ENCODE assay signal across 13 cellular contexts in the genomic region with DNA sequence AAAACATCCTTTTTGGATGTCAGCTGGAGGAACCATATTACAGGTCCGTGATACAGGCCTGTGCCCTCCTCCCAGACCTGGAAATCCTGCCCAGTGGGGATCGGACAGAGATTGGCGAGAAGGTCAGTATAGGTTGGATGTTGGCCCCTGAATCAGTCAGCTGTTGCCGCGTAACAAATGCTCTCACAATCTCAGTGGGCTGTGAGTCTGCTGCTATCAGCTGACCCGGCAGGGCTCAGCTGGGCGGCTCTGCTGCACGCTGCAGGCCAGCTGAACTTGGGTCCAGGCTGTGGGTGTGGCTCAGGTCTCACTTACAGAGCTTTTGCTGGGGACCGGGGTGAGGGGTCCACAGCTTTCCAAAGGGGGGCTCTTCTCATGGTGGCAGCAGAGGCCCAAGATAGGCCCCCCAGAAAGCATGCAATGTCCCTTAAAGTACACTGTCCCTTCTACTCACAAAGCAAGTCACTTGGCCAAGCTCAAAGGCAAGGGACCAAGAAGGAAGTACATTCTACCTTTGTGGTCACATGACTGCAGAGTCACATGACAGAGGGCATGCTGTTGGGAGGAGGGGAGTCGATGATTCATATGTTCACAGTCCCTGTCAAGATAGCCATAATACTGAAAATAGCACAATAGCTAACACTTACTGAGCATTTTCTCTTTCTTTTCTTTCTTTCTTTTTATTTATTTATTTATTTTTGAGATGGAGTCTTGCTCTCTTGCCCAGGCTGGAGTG.
DNase-seq lines count a peak whose midpoint lies in the region; ATAC-seq, FAIRE-seq and TF ChIP-seq lines count a peak whose summit lies in the region.
"Had no signal": no experiment of that assay in that cellular context is flagged by ENCODE, and none has a peak within 500 bp of the region (broad histone marks: within the 10 kb centered on the region; RNA-seq: fewer than 3 reads in every experiment).

No MANE protein-coding gene starts in this region.

- H3K36me3 ChIP-seq in OCI-LY7 (ENCODE audit: insufficient read depth, low read length), result peaks cover 99% of the 10 kb centered on the region
- peaks cover 48% of the 10 kb centered on the region for H3K36me3 ChIP-seq in bronchial epithelial cell (ENCODE audit: control insufficient read depth, insufficient read depth, low read length)

- no peaks in the 10 kb centered on the region for H3K9me2 ChIP-seq in OCI-LY7 (ENCODE audit: insufficient read depth, low read length)

- no peak for ATAC-seq in GM21717 (IDR thresholded peaks at IDR 0.05; ENCODE audit: unreplicated experiment)
- no peak for ATAC-seq in GM18519 (IDR thresholded peaks at IDR 0.05; ENCODE audit: low FRiP score, unreplicated experiment)
- ATAC-seq: left ventricle myocardium superior, Panc1 had no signal

- POLR2A ChIA-PET in OCI-LY7 (lab: Charles Lee), result no interaction called here

- no peaks in the 10 kb centered on the region for H3K79me2 ChIP-seq in OCI-LY7 (ENCODE audit: insufficient read depth, low read depth, low read length)

- no peaks in the 10 kb centered on the region for H3K4me1 ChIP-seq in OCI-LY7 (ENCODE audit: insufficient read depth, low read length, poor library complexity, severe bottlenecking)

- no peak overlapping the region for H2AFZ ChIP-seq in OCI-LY7 (ENCODE audit: low read length)

- no TSS peak for BruUV-seq in OCI-LY7 (replicated peaks; lab: Mats Ljungman, UMichigan)

- H3K4me3 ChIP-seq in OCI-LY7 (ENCODE audit: low read depth, low read length, poor library complexity, severe bottlenecking) (no peak overlapping the region), bronchial epithelial cell (ENCODE audit: low read depth, low read length) (no peak overlapping the region)
- H3K4me3 ChIP-seq: thoracic aorta had no signal

- no peak overlapping the region for H3K4me2 ChIP-seq in OCI-LY7 (ENCODE audit: low read length)
- H3K4me2 ChIP-seq: KMS-11 had no signal

- no peaks in the 10 kb centered on the region for H3K27me3 ChIP-seq in bronchial epithelial cell (ENCODE audit: control insufficient read depth, insufficient read depth, low read length)

- peak; percentile 10 for DNase-seq in activated CD4-positive, CD25-positive, alpha-beta regulatory T cell treated with anti-CD3 and anti-CD28 coated beads, Interleukin-2, amount 50 U/mL, for 16 hours (ENCODE audit: low read depth, low spot score)
- DNase-seq in activated CD4-positive, CD25-positive, alpha-beta regulatory T cell (lab: John Stamatoyannopoulos, UW), result no peak
- DNase-seq in OCI-LY7 (ENCODE audit: low spot score) (peak; percentile 44), bronchial epithelial cell (ENCODE audit: low read depth) (peak; percentile 21), islet precursor cell (no peak)
- peak; percentile 54 for DNase-seq in stimulated activated CD4-positive, alpha-beta T cell treated with anti-CD3 and anti-CD28 coated beads, Interleukin-4, amount 100 ng/mL, for 24 hours
- DNase-seq: left ventricle myocardium superior had no signal

- no peaks in the 10 kb centered on the region for H4K20me1 ChIP-seq in OCI-LY7 (ENCODE audit: insufficient read depth, low read length)

- CTCF ChIA-PET in OCI-LY7 (lab: Charles Lee; ENCODE audit: unreplicated experiment), result no interaction called here

- intact Hi-C loops in OCI-LY7 (cut with micrococcal nuclease; ENCODE audit: unreplicated experiment), result no loop called here

- FAIRE-seq in bronchial epithelial cell (lab: Jason Lieb, UNC), result no peak

- peaks cover 13% of the 10 kb centered on the region; the same call in 1 of the 2 replicates for H3K9me3 ChIP-seq in OCI-LY7 (ENCODE audit: low read length)
- H3K9me3 ChIP-seq: thoracic aorta had no signal

- H3K27ac ChIP-seq in OCI-LY7 (ENCODE audit: low read depth, low read length, poor library complexity, severe bottlenecking), result no peak overlapping the region
- H3K27ac ChIP-seq: epithelial cell of prostate, KMS-11 had no signal

- no peak for TF ChIP-seq CTCF in OCI-LY7 (conservative IDR thresholded peaks at IDR 0.05; ENCODE audit: low read length)
- TF ChIP-seq CTCF in bronchial epithelial cell (IDR thresholded peaks at IDR 0.05; ENCODE audit: insufficient read depth, low read length, severe bottlenecking), result no peak

Comparison
In these comparisons a context has a peak if more than half of its experiments do, and no peak if none do; other contexts are left out.
1. DNase-seq: peak in activated CD4-positive, CD25-positive, alpha-beta regulatory T cell treated with anti-CD3 and anti-CD28 coated beads, Interleukin-2, amount 50 U/mL, for 16 hours (single experiment), OCI-LY7 (single experiment), bronchial epithelial cell (single experiment) and stimulated activated CD4-positive, alpha-beta T cell treated with anti-CD3 and anti-CD28 coated beads, Interleukin-4, amount 100 ng/mL, for 24 hours (single experiment); none in activated CD4-positive, CD25-positive, alpha-beta regulatory T cell (0 of 4) and islet precursor cell (single experiment).